In the genomic region with DNA sequence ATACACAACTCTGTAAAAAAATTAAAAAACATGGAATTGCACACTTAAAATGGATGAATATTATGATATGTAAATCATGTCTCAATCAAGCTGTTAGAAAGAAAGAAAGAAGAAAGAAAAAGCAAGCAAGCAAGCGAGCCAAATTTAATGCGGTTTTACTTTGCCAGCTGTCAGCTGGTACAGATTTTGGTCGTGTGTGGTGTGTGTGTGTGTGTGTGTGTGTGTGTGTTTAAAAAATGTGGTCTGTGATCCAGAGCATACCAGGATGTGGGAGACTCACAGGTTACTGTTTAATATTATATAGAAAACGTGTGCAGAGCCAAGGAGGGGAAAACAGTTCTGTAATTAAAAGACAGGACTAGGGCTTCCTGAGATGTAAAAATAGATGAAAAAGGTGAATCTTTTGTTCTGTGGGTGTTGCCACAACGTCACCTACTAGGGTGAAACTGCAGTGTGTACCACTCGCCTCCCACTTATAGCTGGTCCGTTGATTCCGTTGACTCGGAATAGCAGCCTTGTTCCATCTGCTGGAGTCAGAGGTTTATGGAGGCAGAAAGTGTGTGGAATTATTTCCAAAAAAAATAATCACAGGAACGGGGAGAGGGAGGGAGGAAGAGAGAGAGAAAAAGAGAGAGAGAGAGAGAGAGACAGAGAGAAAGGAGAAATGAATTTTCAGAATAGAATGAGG, we compare ENCODE assay signal across 8 cellular contexts.
DNase-seq lines count a peak whose midpoint lies in the region; ATAC-seq, FAIRE-seq and TF ChIP-seq lines count a peak whose summit lies in the region.

No MANE protein-coding gene starts in this region.

- H3K27me3 ChIP-seq in OCI-LY3 (ENCODE audit: low read depth, low read length) (no peaks in the 10 kb centered on the region), neuronal stem cell (ENCODE audit: control insufficient read depth in 3 of 3, insufficient read depth in 3 of 3, low read depth in 1 of 3, low read length in 3 of 3) (no peaks in the 10 kb centered on the region), right atrium auricular region (no peaks in the 10 kb centered on the region)

- POLR2A ChIA-PET in A549 (lab: Yijun Ruan, JAX): interaction anchor here (1.0 to 1.2 kb wide), 3 partner anchors 67 to 279 kb away, joined by 3 to 4 read pairs (median 4); a partner anchor contains a TSS

- no peak overlapping the region for H3K4ac ChIP-seq in neuronal stem cell (ENCODE audit: low read length)

- TF ChIP-seq EP300 in A549 (IDR thresholded peaks at IDR 0.05): no peak

- no peak overlapping the region for H2AK5ac ChIP-seq in neuronal stem cell (ENCODE audit: low read depth, low read length)

- FAIRE-seq in A549 (lab: Jason Lieb, UNC): no peak

- no peaks in the 10 kb centered on the region for H3K9me3 ChIP-seq in A549
- H3K9me3 ChIP-seq in OCI-LY3 (ENCODE audit: insufficient read depth, low read length): no peaks in the 10 kb centered on the region
- peaks cover 0 to 2% of the 10 kb centered on the region in 2 donors for H3K9me3 ChIP-seq in neuronal stem cell (replicated peaks in 1 of 2; ENCODE audit: control insufficient read depth in 2 of 2, insufficient read depth in 1 of 2, low read depth in 1 of 2, low read length in 2 of 2)
- H3K9me3 ChIP-seq in right atrium auricular region: no peaks in the 10 kb centered on the region

- no peak overlapping the region for H3K23ac ChIP-seq in neuronal stem cell (ENCODE audit: low read depth, low read length, poor library complexity)

- no peak overlapping the region for H2BK15ac ChIP-seq in neuronal stem cell (ENCODE audit: low read length)

- no peak overlapping the region for H4K8ac ChIP-seq in neuronal stem cell (ENCODE audit: low read depth, low read length)

- CTCF ChIA-PET in A549 (lab: Yijun Ruan, JAX): interaction anchor here (1.0 to 1.9 kb wide), 9 partner anchors 8 to 294 kb away, joined by 3 to 10 read pairs (median 4); no protein-coding TSS in a partner anchor

- H4K20me1 ChIP-seq in OCI-LY3 (ENCODE audit: insufficient read depth, low read length): no peaks in the 10 kb centered on the region

- H3K9ac ChIP-seq in OCI-LY3 (ENCODE audit: low read length): no peak overlapping the region
- H3K9ac ChIP-seq in neuronal stem cell (ENCODE audit: low read depth, low read length, poor library complexity): no peak overlapping the region

- H3K4me2 ChIP-seq in A549 (peak overlapping the region; percentile 72), OCI-LY3 (ENCODE audit: low read length) (peak overlapping the region; percentile 32), neuronal stem cell (ENCODE audit: insufficient read depth, low read length, poor library complexity, severe bottlenecking) (no peak overlapping the region)

- no peak for TF ChIP-seq RAD21 in A549 (conservative IDR thresholded peaks at IDR 0.05 in 1 of 2, IDR thresholded peaks at IDR 0.05 in 1 of 2)

- WGBS in A549 (ENCODE audit: missing lambda C conversion rate): 50% methylated on average over 10 of the region's 10 CpGs
- no CpG with 5 or more reads among the region's 10 CpGs for WGBS in neuronal stem cell (ENCODE audit: extremely low coverage in 2 of 2, insufficient read length in 2 of 2, insufficient replicate concordance in 1 of 2), 2 donors

- no peak overlapping the region for H3K4me3 ChIP-seq in A549
- peak overlapping the region; percentile 3; the same call in 1 of the 2 replicates for H3K4me3 ChIP-seq in OCI-LY3 (ENCODE audit: low read length)
- H3K4me3 ChIP-seq in astrocyte of the spinal cord (ENCODE audit: low read depth, low read length): no peak overlapping the region
- H3K4me3 ChIP-seq in neuronal stem cell (ENCODE audit: low read length in 2 of 2): no peak overlapping the region
- H3K4me3 ChIP-seq in right atrium auricular region: no peak overlapping the region

- in situ Hi-C loops in astrocyte of the spinal cord (cut with HindIII; ENCODE audit: low sequenced_read_pairs): no loop called here

- H2AFZ ChIP-seq in OCI-LY3 (ENCODE audit: low read depth, low read length): peak overlapping the region; percentile 84
- H2AFZ ChIP-seq in neuronal stem cell (ENCODE audit: low read length): peak overlapping the region; percentile 81

- no peak for ATAC-seq in A549
- peak; percentile 46 for ATAC-seq in GM19438 (IDR thresholded peaks at IDR 0.05; ENCODE audit: low read depth, unreplicated experiment)
- no peak for ATAC-seq in HG02610 (IDR thresholded peaks at IDR 0.05; ENCODE audit: unreplicated experiment)
- ATAC-seq in HG03039 (IDR thresholded peaks at IDR 0.05; ENCODE audit: unreplicated experiment): no peak

- TF ChIP-seq POLR2A in A549 (IDR thresholded peaks at IDR 0.05; ENCODE audit: low read length): no peak

- DNase-seq in A549 (ENCODE audit: low read depth in 1 of 2, low spot score in 1 of 2): no peak
- DNase-seq in astrocyte of the spinal cord (ENCODE audit: low read depth, low spot score): peak; percentile 30
- DNase-seq in neuronal stem cell (ENCODE audit: low spot score): no peak
- DNase-seq in right atrium auricular region (ENCODE audit: low spot score): no peak

- H4K91ac ChIP-seq in neuronal stem cell (ENCODE audit: low read depth, low read length, poor library complexity): no peak overlapping the region

- TF ChIP-seq CTCF in A549 (IDR thresholded peaks at IDR 0.05) (no peak), OCI-LY3 (IDR thresholded peaks at IDR 0.05; ENCODE audit: low read depth, low read length) (no peak), astrocyte of the spinal cord (IDR thresholded peaks at IDR 0.05; ENCODE audit: low read depth, low read length) (no peak), right atrium auricular region (IDR thresholded peaks at IDR 0.05) (no peak)

- no peak overlapping the region for H2BK5ac ChIP-seq in neuronal stem cell (ENCODE audit: low read length)

- H3K27ac ChIP-seq in A549: peak overlapping the region; percentile 82 to 86
- no peak overlapping the region for H3K27ac ChIP-seq in OCI-LY3 (ENCODE audit: low read length)
- no peak overlapping the region for H3K27ac ChIP-seq in neuronal stem cell (replicated peaks; ENCODE audit: low read length)
- no peak overlapping the region for H3K27ac ChIP-seq in right atrium auricular region

- H3K4me1 ChIP-seq in A549: peaks cover 45% of the 10 kb centered on the region
- peaks cover 29% of the 10 kb centered on the region for H3K4me1 ChIP-seq in OCI-LY3 (ENCODE audit: low read length)
- H3K4me1 ChIP-seq in neuronal stem cell (ENCODE audit: control insufficient read depth in 2 of 2, insufficient read depth in 1 of 2, low read depth in 1 of 2, low read length in 2 of 2): peaks cover 12 to 17% of the 10 kb centered on the region in 2 donors
- peaks cover 0 to 4% of the 10 kb centered on the region in 2 donors for H3K4me1 ChIP-seq in right atrium auricular region

- H3K14ac ChIP-seq in neuronal stem cell (ENCODE audit: low read length): no peak overlapping the region

- no peaks in the 10 kb centered on the region for H3K79me1 ChIP-seq in neuronal stem cell (ENCODE audit: low read depth, low read length)

- H2BK12ac ChIP-seq in neuronal stem cell (ENCODE audit: low read length): no peak overlapping the region

- no peak overlapping the region for H3K18ac ChIP-seq in neuronal stem cell (ENCODE audit: low read length)

- H3K79me2 ChIP-seq in OCI-LY3 (ENCODE audit: low read length): no peaks in the 10 kb centered on the region

- no peak overlapping the region for H2BK120ac ChIP-seq in neuronal stem cell (ENCODE audit: low read depth, low read length)

- H3K36me3 ChIP-seq in OCI-LY3 (replicated peaks; ENCODE audit: low read depth, low read length) (no peaks in the 10 kb centered on the region), neuronal stem cell (replicated peaks in 1 of 2; ENCODE audit: control insufficient read depth in 2 of 2, insufficient read depth in 2 of 2, low read length in 2 of 2) (no peaks in the 10 kb centered on the region), right atrium auricular region (no peaks in the 10 kb centered on the region)

TF ChIP-seq in A549, 52 proteins besides CTCF, POLR2A, EP300 and RAD21 (continues in another document):
- TF ChIP-seq, protein P1, sequence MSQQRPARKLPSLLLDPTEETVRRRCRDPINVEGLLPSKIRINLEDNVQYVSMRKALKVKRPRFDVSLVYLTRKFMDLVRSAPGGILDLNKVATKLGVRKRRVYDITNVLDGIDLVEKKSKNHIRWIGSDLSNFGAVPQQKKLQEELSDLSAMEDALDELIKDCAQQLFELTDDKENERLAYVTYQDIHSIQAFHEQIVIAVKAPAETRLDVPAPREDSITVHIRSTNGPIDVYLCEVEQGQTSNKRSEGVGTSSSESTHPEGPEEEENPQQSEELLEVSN (IDR thresholded peaks at IDR 0.05; ENCODE audit: borderline replicate concordance, low read depth): no peak
- no peak for TF ChIP-seq ESRRA (IDR thresholded peaks at IDR 0.05; ENCODE audit: borderline replicate concordance, low read length)
- no peak for TF ChIP-seq SREBF2 (IDR thresholded peaks at IDR 0.05)
- no peak for TF ChIP-seq ZSCAN20 (CRISPR knock-in tag; IDR thresholded peaks at IDR 0.05)
- TF ChIP-seq KDM1A (IDR thresholded peaks at IDR 0.05; ENCODE audit: low read depth): no peak
- no peak for TF ChIP-seq CBX8 (IDR thresholded peaks at IDR 0.05)
- TF ChIP-seq JUNB (IDR thresholded peaks at IDR 0.05): no peak
- TF ChIP-seq, protein P2, sequence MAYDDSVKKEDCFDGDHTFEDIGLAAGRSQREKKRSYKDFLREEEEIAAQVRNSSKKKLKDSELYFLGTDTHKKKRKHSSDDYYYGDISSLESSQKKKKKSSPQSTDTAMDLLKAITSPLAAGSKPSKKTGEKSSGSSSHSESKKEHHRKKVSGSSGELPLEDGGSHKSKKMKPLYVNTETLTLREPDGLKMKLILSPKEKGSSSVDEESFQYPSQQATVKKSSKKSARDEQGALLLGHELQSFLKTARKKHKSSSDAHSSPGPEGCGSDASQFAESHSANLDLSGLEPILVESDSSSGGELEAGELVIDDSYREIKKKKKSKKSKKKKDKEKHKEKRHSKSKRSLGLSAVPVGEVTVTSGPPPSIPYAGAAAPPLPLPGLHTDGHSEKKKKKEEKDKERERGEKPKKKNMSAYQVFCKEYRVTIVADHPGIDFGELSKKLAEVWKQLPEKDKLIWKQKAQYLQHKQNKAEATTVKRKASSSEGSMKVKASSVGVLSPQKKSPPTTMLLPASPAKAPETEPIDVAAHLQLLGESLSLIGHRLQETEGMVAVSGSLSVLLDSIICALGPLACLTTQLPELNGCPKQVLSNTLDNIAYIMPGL (CRISPR knock-in tag; IDR thresholded peaks at IDR 0.05; ENCODE audit: borderline replicate concordance): no peak
- TF ChIP-seq RNF2 (IDR thresholded peaks at IDR 0.05; ENCODE audit: borderline replicate concordance, low read depth): no peak
- TF ChIP-seq, protein P3, sequence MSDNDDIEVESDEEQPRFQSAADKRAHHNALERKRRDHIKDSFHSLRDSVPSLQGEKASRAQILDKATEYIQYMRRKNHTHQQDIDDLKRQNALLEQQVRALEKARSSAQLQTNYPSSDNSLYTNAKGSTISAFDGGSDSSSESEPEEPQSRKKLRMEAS (IDR thresholded peaks at IDR 0.05): no peak

Comparison
In these comparisons a context has a peak if more than half of its experiments do, and no peak if none do; other contexts are left out.
1. H3K27ac ChIP-seq: peak in A549 (2 of 2); none in OCI-LY3 (single experiment), neuronal stem cell (single experiment) and right atrium auricular region (0 of 2).